ENCODE assay signal across 9 cellular contexts in the genomic region with DNA sequence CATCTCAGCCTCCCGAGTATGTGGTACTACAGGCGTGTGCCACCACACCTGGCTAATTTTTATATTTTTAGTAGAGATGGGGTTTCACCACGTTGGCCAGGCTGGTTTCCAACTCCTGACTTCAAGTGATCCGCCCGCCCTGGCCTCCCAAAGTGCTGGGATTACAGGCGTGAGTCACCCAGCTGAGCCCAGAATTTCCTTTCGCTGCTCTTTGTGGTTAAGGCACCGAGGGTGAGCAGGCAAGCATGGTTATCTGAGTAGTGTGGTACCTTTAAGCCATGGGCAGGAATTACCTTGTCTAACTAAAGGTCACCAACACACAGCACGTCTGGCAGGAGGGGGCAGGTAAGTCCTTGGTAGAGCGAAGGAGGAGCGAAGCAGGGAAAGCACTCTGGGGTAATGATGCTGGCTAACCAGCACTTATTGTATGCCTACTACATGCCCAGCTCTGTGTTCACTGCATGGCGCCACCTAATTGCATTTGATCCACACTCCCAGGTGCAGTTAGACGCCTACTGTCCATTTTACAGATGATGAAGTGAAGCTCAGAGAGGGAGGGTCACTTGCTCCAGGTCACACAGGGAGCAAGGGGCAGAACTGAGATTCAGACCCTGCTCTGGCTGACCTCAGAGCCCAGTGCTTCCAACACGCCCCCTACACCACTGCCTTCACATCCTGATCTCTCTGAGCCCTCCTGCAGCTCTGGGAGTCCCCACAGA. TPM values are rescaled to one million over a fixed set of nuclear protein-coding genes. Genes with fewer than 3 reads are reported as not detected.
A peak's percentile ranks its signal among the peaks of the same experiment; 100 is the strongest.
DNase-seq lines count a peak whose midpoint lies in the region; ATAC-seq, FAIRE-seq and TF ChIP-seq lines count a peak whose summit lies in the region.
"Had no signal": no experiment of that assay in that cellular context is flagged by ENCODE, and none has a peak within 500 bp of the region (broad histone marks: within the 10 kb centered on the region; RNA-seq: fewer than 3 reads in every experiment).

No MANE protein-coding gene starts in this region.

- H3K27ac ChIP-seq in PC-3 (ENCODE audit: low read length) (peak overlapping the region; percentile 62), epithelial cell of prostate (peak overlapping the region; percentile 38), kidney (ENCODE audit: low read depth in 2 of 2, low read length in 2 of 2) (no peak overlapping the region)

- DNase-seq in GM03348 (ENCODE audit: low spot score) (peak; percentile 75), PC-3 (peak; percentile 92), epithelial cell of prostate (ENCODE audit: low read depth, low spot score) (peak; percentile 60), renal cortical epithelial cell (ENCODE audit: low read depth) (peak; percentile 90), middle frontal gyrus (ENCODE audit: extremely low spot score, low spot score) (no peak), kidney (no peak)
- DNase-seq: activated naive CD4-positive, alpha-beta T cell treated with anti-CD3 and anti-CD28 coated beads, Interleukin-2, amount 10 ng/mL, durations not matched to agents 7 days and 5 days had no signal

- no peak for FAIRE-seq in kidney (lab: Jason Lieb, UNC)

- H3K36me3 ChIP-seq in PC-3 (ENCODE audit: low read depth, low read length) (no peaks in the 10 kb centered on the region), kidney (ENCODE audit: control insufficient read depth in 1 of 2, insufficient read depth in 2 of 2, low read length in 2 of 2) (no peaks in the 10 kb centered on the region)

- H3K9me3 ChIP-seq in PC-3 (ENCODE audit: low read length) (no peaks in the 10 kb centered on the region), kidney (ENCODE audit: control insufficient read depth in 1 of 2, low read length in 2 of 2) (no peaks in the 10 kb centered on the region)

- peaks cover 30% of the 10 kb centered on the region for H3K79me2 ChIP-seq in PC-3 (ENCODE audit: low read length)

- intact Hi-C loops in PC-3 (cut with micrococcal nuclease) (loop anchor here (10.0 kb wide), 1 partner anchor 48 kb away; a partner anchor contains a TSS), kidney (cut with DNase I) (no loop called here)

- TF ChIP-seq CTCF in PC-3 (conservative IDR thresholded peaks at IDR 0.05; ENCODE audit: low read depth, low read length): no peak
- TF ChIP-seq CTCF in kidney (IDR thresholded peaks at IDR 0.05; ENCODE audit: borderline replicate concordance, extremely low read depth, insufficient read depth): no peak

- H3K4me2 ChIP-seq in PC-3 (ENCODE audit: low read length): peak overlapping the region; percentile 42

- H3K4me3 ChIP-seq in PC-3 (ENCODE audit: low read length) (peak overlapping the region; percentile 6; the same call in 1 of the 2 replicates), kidney (ENCODE audit: low read length in 2 of 2) (no peak overlapping the region)

- H2AFZ ChIP-seq in PC-3 (ENCODE audit: low read length): no peak overlapping the region

- no peaks in the 10 kb centered on the region for H3K27me3 ChIP-seq in PC-3 (ENCODE audit: low read length)

- POLR2A ChIA-PET in PC-3 (lab: Charles Lee; ENCODE audit: unreplicated experiment): no interaction called here

- no peaks in the 10 kb centered on the region for H4K20me1 ChIP-seq in PC-3 (ENCODE audit: low read length)

- peak; percentile 50 for ATAC-seq in PC-3
- no peak for ATAC-seq in HG03095 (IDR thresholded peaks at IDR 0.05; ENCODE audit: unreplicated experiment)
- ATAC-seq in GM21360 (IDR thresholded peaks at IDR 0.05; ENCODE audit: unreplicated experiment): no peak

- CTCF ChIA-PET in PC-3 (lab: Charles Lee): interaction anchor here (0.6 to 0.8 kb wide), 2 partner anchors 99 to 1411 kb away, joined by 3 read pairs; no protein-coding TSS in a partner anchor

- H3K9me2 ChIP-seq in PC-3 (replicated peaks; ENCODE audit: low read length): no peaks in the 10 kb centered on the region

- H3K9ac ChIP-seq in PC-3 (ENCODE audit: low read length) (no peak overlapping the region), kidney (ENCODE audit: low read length in 2 of 2) (no peak overlapping the region)

- no peaks in the 10 kb centered on the region for H3F3A ChIP-seq in PC-3 (ENCODE audit: low read length, unreplicated experiment)

- no TSS peak for BruUV-seq in PC-3 (replicated peaks; lab: Mats Ljungman, UMichigan)

- H3K4me1 ChIP-seq in PC-3 (ENCODE audit: insufficient read depth, low read length): peaks cover 37% of the 10 kb centered on the region
- H3K4me1 ChIP-seq in kidney (ENCODE audit: control insufficient read depth in 1 of 2, insufficient read depth in 1 of 2, low read depth in 1 of 2, low read length in 2 of 2): peaks cover 5 to 14% of the 10 kb centered on the region in 2 donors

RNA-seq across cellular contexts. Expression of a gene that starts 45.7 kb away (rescaled TPM):
- total RNA-seq in PC-3 (2014; rRNA removed): 64.5 and 74.8 TPM in 2 replicates
- 89.1 and 114 TPM in 2 replicates for total RNA-seq in renal cortical epithelial cell
- total RNA-seq in kidney: 125 TPM
- polyA plus RNA-seq in kidney (ENCODE audit: insufficient read depth, low read depth, low replicate concordance): 32.1 TPM

RNA-seq across cellular contexts. Expression of a gene that starts 56.4 kb away (rescaled TPM):
- 32.9 and 45.4 TPM in 2 replicates for total RNA-seq in PC-3 (2014; rRNA removed)
- total RNA-seq in renal cortical epithelial cell: 18.1 and 19.6 TPM in 2 replicates
- 27.5 TPM for total RNA-seq in kidney
- 26.3 TPM for polyA plus RNA-seq in kidney (ENCODE audit: insufficient read depth, low read depth, low replicate concordance)

Comparison
In these comparisons a context has a peak if more than half of its experiments do, and no peak if none do; other contexts are left out.
1. DNase-seq: peak in GM03348 (single experiment), PC-3 (single experiment), epithelial cell of prostate (single experiment) and renal cortical epithelial cell (single experiment); none in middle frontal gyrus (single experiment) and kidney (single experiment).
2. H3K27ac ChIP-seq: peak in PC-3 (single experiment) and epithelial cell of prostate (single experiment); none in kidney (0 of 2).